ENCODE assay signal across 32 cellular contexts in the genomic region with DNA sequence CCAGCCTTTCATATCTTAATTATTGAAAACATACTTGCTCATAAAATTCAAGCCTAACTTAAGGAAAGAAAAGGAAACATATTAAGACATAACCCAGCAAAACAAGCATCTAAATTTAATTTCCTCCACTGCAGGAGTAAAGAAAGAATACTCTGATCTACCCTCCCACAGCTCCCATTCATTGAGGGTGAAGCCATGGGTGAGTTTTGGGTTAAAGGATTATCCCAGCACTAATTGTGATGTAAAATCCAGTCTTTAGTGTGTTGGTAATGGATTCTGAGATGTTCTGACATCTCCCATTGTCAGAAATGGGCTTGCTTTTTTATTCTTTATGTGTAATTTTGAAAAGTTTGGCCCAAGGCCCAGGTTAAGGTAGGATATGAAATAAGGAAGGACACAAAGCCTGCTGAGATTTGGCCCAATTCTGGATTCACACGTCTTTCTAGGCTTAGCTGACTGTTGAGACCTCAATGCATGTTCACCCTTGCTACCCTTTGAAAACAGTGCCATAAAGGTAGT. TPM values are rescaled to one million over a fixed set of nuclear protein-coding genes. Genes with fewer than 3 reads are reported as not detected.
"Had no signal": no experiment of that assay in that cellular context is flagged by ENCODE, and none has a peak within 500 bp of the region (broad histone marks: within the 10 kb centered on the region; RNA-seq: fewer than 3 reads in every experiment).

No MANE protein-coding gene starts in this region.

- H3K27ac Mint-ChIP-seq: activated CD4-positive, alpha-beta T cell treated with anti-CD3 and anti-CD28 coated beads, Interleukin-2, amount 10 ng/mL, durations not matched to agents 7 days and 5 days; activated naive CD4-positive, alpha-beta T cell treated with anti-CD3 and anti-CD28 coated beads for 36 hours; activated naive CD4-positive, alpha-beta T cell treated with anti-CD3 and anti-CD28 coated beads, Interleukin-2, amount 50 U/mL, for 72 hours; activated T-helper 1 cell treated with anti-CD3 and anti-CD28 coated beads, Interleukin-12 subunit alpha, Interleukin-12 subunit beta, Interleukin-2, Interleukin-4 antibody, amounts not matched to agents 30 ng/mL and 10 ng/mL and 1 ng/mL, durations not matched to agents 14 hours and 24 hours and 36 hours had no signal

- H3K9me3 ChIP-seq: adrenal gland, MG63 had no signal

- DNase-seq: activated CD4-positive, alpha-beta T cell treated with anti-CD3 and anti-CD28 coated beads, Interleukin-2, amount 10 ng/mL, durations not matched to agents 7 days and 5 days; activated CD4-positive, alpha-beta T cell treated with anti-CD3 and anti-CD28 coated beads, Interleukin-2, amount 50 U/mL, for 48 hours; activated CD8-positive, alpha-beta memory T cell treated with anti-CD3 and anti-CD28 coated beads, Interleukin-2, amount 50 U/mL, for 4 hours; activated gamma-delta T cell treated with Interleukin-2 at 50 U/mL for 16 hours; activated naive CD4-positive, alpha-beta T cell treated with anti-CD3 and anti-CD28 coated beads for 36 hours; activated T-cell treated with anti-CD3 and anti-CD28 coated beads for 4 hours; activated T-cell treated with anti-CD3 and anti-CD28 coated beads, Interleukin-2, amount 50 U/mL, for 4 hours; adrenal gland; caudate nucleus; Kasumi-1; MG63; NCI-H1048; NCI-H1105 treated with DMSO at 0.1 percent for 48 hours; NCI-H1436; NCI-H1694; NCI-H1930; NCI-H2081 treated with DMSO at 0.1 percent for 48 hours; NCI-H226; NCI-H446 treated with DMSO at 0.1 percent for 48 hours; NCI-H524; NCI-H69; SHP77; SJCRH30; T1000; WERI-Rb-1 had no signal

- H3K36me3 ChIP-seq: MG63, SJCRH30, WERI-Rb-1 had no signal

- H3K36me3 Mint-ChIP-seq: activated naive CD4-positive, alpha-beta T cell treated with anti-CD3 and anti-CD28 coated beads, Interleukin-2, amount 50 U/mL, for 72 hours had no signal

- H3K4me1 Mint-ChIP-seq: activated CD4-positive, alpha-beta T cell treated with anti-CD3 and anti-CD28 coated beads, Interleukin-2, amount 10 ng/mL, durations not matched to agents 7 days and 5 days had no signal

- H3K27ac ChIP-seq: adrenal gland, SJCRH30, SK-N-MC, WERI-Rb-1 had no signal

- H3K27me3 ChIP-seq: adrenal gland, MG63, SJCRH30 had no signal

- H3K4me3 Mint-ChIP-seq: activated CD4-positive, alpha-beta T cell treated with anti-CD3 and anti-CD28 coated beads, Interleukin-2, amount 10 ng/mL, durations not matched to agents 7 days and 5 days; activated naive CD4-positive, alpha-beta T cell treated with anti-CD3 and anti-CD28 coated beads for 36 hours; activated T-cell treated with anti-CD3 and anti-CD28 coated beads, Interleukin-2, amount 50 U/mL, for 4 hours; activated T-helper 1 cell treated with anti-CD3 and anti-CD28 coated beads, Interleukin-12 subunit alpha, Interleukin-12 subunit beta, Interleukin-2, Interleukin-4 antibody, amounts not matched to agents 30 ng/mL and 10 ng/mL and 1 ng/mL, durations not matched to agents 14 hours and 24 hours and 36 hours; brain had no signal

- H3K4me3 ChIP-seq: adrenal gland, MG63, SJCRH30, SK-N-MC had no signal

- H3K9me3 Mint-ChIP-seq: activated CD4-positive, alpha-beta T cell treated with anti-CD3 and anti-CD28 coated beads, Interleukin-2, amount 10 ng/mL, durations not matched to agents 7 days and 5 days; activated naive CD4-positive, alpha-beta T cell treated with anti-CD3 and anti-CD28 coated beads, Interleukin-2, amount 50 U/mL, for 72 hours; activated T-cell treated with anti-CD3 and anti-CD28 coated beads, Interleukin-2, amount 50 U/mL, for 4 hours; activated T-helper 1 cell treated with anti-CD3 and anti-CD28 coated beads, Interleukin-12 subunit alpha, Interleukin-12 subunit beta, Interleukin-2, Interleukin-4 antibody, amounts not matched to agents 30 ng/mL and 10 ng/mL and 1 ng/mL, durations not matched to agents 14 hours and 24 hours and 36 hours had no signal

- H3K27me3 Mint-ChIP-seq: activated CD4-positive, alpha-beta T cell treated with anti-CD3 and anti-CD28 coated beads, Interleukin-2, amount 10 ng/mL, durations not matched to agents 7 days and 5 days; brain had no signal

- H3K4me1 ChIP-seq: adrenal gland, SJCRH30 had no signal

RNA-seq across cellular contexts. Expression of a gene that starts 50.4 kb away (rescaled TPM):
- total RNA-seq: activated CD4-positive, alpha-beta T cell treated with anti-CD3 and anti-CD28 coated beads, Interleukin-2, amount 10 ng/mL, durations not matched to agents 7 days and 5 days; activated naive CD4-positive, alpha-beta T cell treated with anti-CD3 and anti-CD28 coated beads for 36 hours; activated naive CD4-positive, alpha-beta T cell treated with anti-CD3 and anti-CD28 coated beads, Interleukin-2, amount 50 U/mL, for 72 hours; activated T-helper 1 cell treated with anti-CD3 and anti-CD28 coated beads, Interleukin-12 subunit alpha, Interleukin-12 subunit beta, Interleukin-2, Interleukin-4 antibody, amounts not matched to agents 30 ng/mL and 10 ng/mL and 1 ng/mL, durations not matched to agents 14 hours and 24 hours and 36 hours; bronchial epithelial cell; SJCRH30; T-helper 1 cell treated with Interleukin-12 subunit alpha and Interleukin-12 subunit beta and Interleukin-4 antibody, amounts not matched to agents 30 ng/mL and 1 ng/mL, for 36 hours; T-helper 2 cell treated with Interferon-gamma antibody and Interleukin-4, amounts not matched to agents 100 ng/mL and 5 ng/mL, for 36 hours had no signal
